13 cellular contexts compared by ENCODE assay signal in genomic region chr1:241637046-241637590, GRCh38. TPM values are rescaled to one million over a fixed set of nuclear protein-coding genes. Genes with fewer than 3 reads are reported as not detected.
A peak's percentile ranks its signal among the peaks of the same experiment; 100 is the strongest.
DNase-seq lines count a peak whose midpoint lies in the region; ATAC-seq and TF ChIP-seq lines count a peak whose summit lies in the region.
"Had no signal": no experiment of that assay in that cellular context is flagged by ENCODE, and none has a peak within 500 bp of the region (broad histone marks: within the 10 kb centered on the region; RNA-seq: fewer than 3 reads in every experiment).

No MANE protein-coding gene starts in this region.

- no peaks in the 10 kb centered on the region for H3K27me3 Mint-ChIP-seq in stimulated activated naive CD8-positive, alpha-beta T cell treated with anti-CD3 and anti-CD28 coated beads, Interleukin-15, Interleukin-2, amounts not matched to agents 100 ng/mL and 50 ng/mL, for 24 hours
- no peaks in the 10 kb centered on the region for H3K27me3 Mint-ChIP-seq in activated T-helper 17 cell treated with anti-CD3 and anti-CD28 coated beads, Interleukin-2, amount 50 U/mL, for 72 hours
- no peaks in the 10 kb centered on the region for H3K27me3 Mint-ChIP-seq in type B pancreatic cell

- peaks cover 52% of the 10 kb centered on the region for H3K4me1 Mint-ChIP-seq in stimulated activated naive CD8-positive, alpha-beta T cell treated with anti-CD3 and anti-CD28 coated beads, Interleukin-15, Interleukin-2, amounts not matched to agents 100 ng/mL and 50 ng/mL, for 24 hours (ENCODE audit: low read depth)
- H3K4me1 Mint-ChIP-seq in activated T-helper 17 cell treated with anti-CD3 and anti-CD28 coated beads, Interleukin-2, amount 50 U/mL, for 72 hours: peaks cover 27% of the 10 kb centered on the region
- H3K4me1 Mint-ChIP-seq in type B pancreatic cell (ENCODE audit: unreplicated experiment): peaks cover 27% of the 10 kb centered on the region

- H3K9me3 Mint-ChIP-seq in stimulated activated naive CD8-positive, alpha-beta T cell treated with anti-CD3 and anti-CD28 coated beads, Interleukin-15, Interleukin-2, amounts not matched to agents 100 ng/mL and 50 ng/mL, for 24 hours: peaks cover 1% of the 10 kb centered on the region
- peaks cover 4% of the 10 kb centered on the region for H3K9me3 Mint-ChIP-seq in activated T-helper 17 cell treated with anti-CD3 and anti-CD28 coated beads, Interleukin-2, amount 50 U/mL, for 72 hours
- H3K9me3 Mint-ChIP-seq in type B pancreatic cell: peaks cover 26% of the 10 kb centered on the region

- ATAC-seq in stimulated activated naive CD8-positive, alpha-beta T cell treated with anti-CD3 and anti-CD28 coated beads, Interleukin-15, Interleukin-2, amounts not matched to agents 100 U/mL and 50 U/mL, for 24 hours: no peak
- ATAC-seq in activated T-helper 17 cell treated with anti-CD3 and anti-CD28 coated beads, Interleukin-2, amount 50 U/mL, for 72 hours (replicated peaks): no peak
- no peak for ATAC-seq in HG03520 (IDR thresholded peaks at IDR 0.05; ENCODE audit: unreplicated experiment)

- no peak for DNase-seq in stimulated activated naive CD8-positive, alpha-beta T cell treated with anti-CD3 and anti-CD28 coated beads, Interleukin-15, Interleukin-2, amounts not matched to agents 100 U/mL and 50 U/mL, for 24 hours
- DNase-seq in inferior parietal cortex (ENCODE audit: extremely low spot score) (peak; percentile 30), type B pancreatic cell (ENCODE audit: extremely low spot score, unreplicated experiment) (no peak), NAMALWA (ENCODE audit: low spot score) (no peak)
- no peak for DNase-seq in effector CD4-positive, alpha-beta T cell
- DNase-seq: NCI-H1694; stimulated activated CD4-positive, alpha-beta T cell treated with anti-CD3 and anti-CD28 coated beads, Interleukin-1b, Interleukin-23, amount 100 ng/mL, for 48 hours; testis; WERI-Rb-1 had no signal

- TF ChIP-seq CTCF in type B pancreatic cell (conservative IDR thresholded peaks at IDR 0.05): no peak

- peaks cover 45% of the 10 kb centered on the region for H3K36me3 Mint-ChIP-seq in stimulated activated naive CD8-positive, alpha-beta T cell treated with anti-CD3 and anti-CD28 coated beads, Interleukin-15, Interleukin-2, amounts not matched to agents 100 ng/mL and 50 ng/mL, for 24 hours (ENCODE audit: low read depth)
- H3K36me3 Mint-ChIP-seq in activated T-helper 17 cell treated with anti-CD3 and anti-CD28 coated beads, Interleukin-2, amount 50 U/mL, for 72 hours (ENCODE audit: low read depth): peaks cover 45% of the 10 kb centered on the region
- peaks cover 37% of the 10 kb centered on the region for H3K36me3 Mint-ChIP-seq in type B pancreatic cell

- peak overlapping the region; percentile 87 for H3K4me3 Mint-ChIP-seq in stimulated activated naive CD8-positive, alpha-beta T cell treated with anti-CD3 and anti-CD28 coated beads, Interleukin-15, Interleukin-2, amounts not matched to agents 100 ng/mL and 50 ng/mL, for 24 hours
- H3K4me3 Mint-ChIP-seq in activated T-helper 17 cell treated with anti-CD3 and anti-CD28 coated beads, Interleukin-2, amount 50 U/mL, for 72 hours: peak overlapping the region; percentile 83
- H3K4me3 Mint-ChIP-seq in type B pancreatic cell: peak overlapping the region; percentile 90

- H3K27ac Mint-ChIP-seq in stimulated activated naive CD8-positive, alpha-beta T cell treated with anti-CD3 and anti-CD28 coated beads, Interleukin-15, Interleukin-2, amounts not matched to agents 100 ng/mL and 50 ng/mL, for 24 hours: no peak overlapping the region
- H3K27ac Mint-ChIP-seq in activated T-helper 17 cell treated with anti-CD3 and anti-CD28 coated beads, Interleukin-2, amount 50 U/mL, for 72 hours: no peak overlapping the region
- peak overlapping the region; percentile 48 for H3K27ac Mint-ChIP-seq in type B pancreatic cell

RNA-seq across cellular contexts. Expression of gene CHML, which starts 3.1 kb away (rescaled TPM):
- total RNA-seq in activated T-helper 17 cell treated with anti-CD3 and anti-CD28 coated beads, Interleukin-2, amount 50 U/mL, for 72 hours: 10 to 100 TPM in 1 of 2 donors, 1 to 10 TPM in 1; 8.9 to 13.4 TPM
- total RNA-seq in type B pancreatic cell (ENCODE audit: low replicate concordance): 15.7 and 24.8 TPM in 2 replicates

RNA-seq across cellular contexts. Expression of gene OPN3, which starts 3.1 kb away (rescaled TPM):
- 10 to 100 TPM in 1 of 2 donors, 1 to 10 TPM in 1; 9.2 to 14.7 TPM for total RNA-seq in activated T-helper 17 cell treated with anti-CD3 and anti-CD28 coated beads, Interleukin-2, amount 50 U/mL, for 72 hours
- total RNA-seq in type B pancreatic cell (ENCODE audit: low replicate concordance): 13.1 and 25.6 TPM in 2 replicates

RNA-seq across cellular contexts. Expression of gene WDR64, which starts 15.0 kb away (rescaled TPM):
- total RNA-seq in activated T-helper 17 cell treated with anti-CD3 and anti-CD28 coated beads, Interleukin-2, amount 50 U/mL, for 72 hours: not detected
- total RNA-seq in type B pancreatic cell (ENCODE audit: low replicate concordance): not detected in 2 replicates
- total RNA-seq: mesenteric fat pad had no signal
